1 cellular context compared by ENCODE assay signal in genomic region chr15:40103864-40104271, GRCh38.
TF ChIP-seq lines count a peak whose summit lies in the region.

No MANE protein-coding gene starts in this region.

TF ChIP-seq in H1, 55 proteins besides CTCF, POLR2A, EP300 and RAD21:
- TF ChIP-seq CHD1 (IDR thresholded peaks at IDR 0.05; ENCODE audit: low read depth, low read length) (no peak), RXRA (IDR thresholded peaks at IDR 0.05; ENCODE audit: insufficient read depth, low read depth, low read length) (no peak), CHD2 (IDR thresholded peaks at IDR 0.05; ENCODE audit: low read length) (no peak), CTBP2 (IDR thresholded peaks at IDR 0.05; ENCODE audit: borderline replicate concordance, insufficient read depth, insufficient read length, low read length) (peak; percentile 11), GABPA (IDR thresholded peaks at IDR 0.05; ENCODE audit: borderline replicate concordance, insufficient read depth, low read length) (no peak), ASH2L (IDR thresholded peaks at IDR 0.05; ENCODE audit: low read length) (peak; percentile 21), ATF3 (IDR thresholded peaks at IDR 0.05; ENCODE audit: insufficient read depth, low read depth, low read length) (no peak), HDAC6 (IDR thresholded peaks at IDR 0.05; ENCODE audit: low read depth, low read length) (no peak), TAF1 (IDR thresholded peaks at IDR 0.05; ENCODE audit: low read depth, low read length) (no peak), E2F6 (IDR thresholded peaks at IDR 0.05) (no peak)
